Comparison of ENCODE assay signal across 8 cellular contexts in the genomic region with DNA sequence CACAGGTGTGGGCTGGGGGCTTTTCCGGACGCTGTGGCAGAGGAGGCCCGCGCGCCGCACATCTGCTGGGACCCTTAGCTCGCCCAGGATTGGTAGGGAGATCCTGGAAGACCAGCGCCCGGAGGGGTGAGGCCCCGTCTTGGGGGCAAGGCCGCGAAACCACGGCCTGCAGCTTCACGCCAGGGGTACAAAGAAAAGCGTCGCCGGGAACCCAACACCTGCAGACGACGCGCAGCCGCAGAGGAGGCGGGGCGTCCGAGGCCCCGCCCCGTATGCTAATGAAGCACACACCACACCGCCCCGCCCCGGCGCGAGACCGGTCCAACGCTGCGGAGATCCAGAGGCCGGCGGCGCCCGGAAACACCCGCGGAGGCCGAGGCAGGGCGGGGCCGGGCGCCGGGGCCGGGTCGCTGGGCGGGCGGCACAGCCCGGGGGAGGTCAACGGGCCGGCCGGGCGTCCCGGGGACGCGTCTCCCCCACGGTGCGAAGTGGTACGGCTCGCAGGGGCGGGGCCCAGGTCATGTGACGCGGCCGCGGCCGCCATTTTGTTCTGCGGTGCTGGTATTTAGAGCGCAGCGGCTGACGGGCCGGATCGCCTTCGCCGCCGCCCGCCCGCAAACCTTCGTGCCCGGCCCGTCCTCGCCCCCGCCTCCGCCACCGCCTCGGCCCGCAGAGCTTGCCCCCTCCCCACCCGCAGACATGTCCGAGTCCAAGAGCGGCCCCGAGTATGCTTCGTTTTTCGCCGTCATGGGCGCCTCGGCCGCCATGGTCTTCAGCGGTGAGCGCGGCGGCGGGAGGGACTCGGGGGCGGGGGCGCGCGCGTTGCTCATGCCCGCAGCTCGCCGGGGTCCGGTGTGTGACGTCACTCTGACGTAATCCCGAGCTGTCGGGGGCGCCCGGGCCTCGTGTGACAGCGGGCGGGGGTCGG. TPM values are rescaled to one million over a fixed set of nuclear protein-coding genes. Genes with fewer than 3 reads are reported as not detected.
DNase-seq lines count a peak whose midpoint lies in the region; ATAC-seq and TF ChIP-seq lines count a peak whose summit lies in the region.

A gene (plus strand): TSS at position 548 of the 928 bp plus-strand sequence. CDS start 152 bp downstream, at position 700.

- TF ChIP-seq POLR2A in right lobe of liver (IDR thresholded peaks at IDR 0.05) = peak; percentile 90

- H3K27ac ChIP-seq in C4-2B (peak within 1 kb of the TSS; percentile 95), right lobe of liver (peak within 1 kb of the TSS; percentile 92 to 94 (median 93))

- H3K9me3 ChIP-seq in right lobe of liver = no peaks in the 10 kb centered on the region

- DNase-seq in NCI-H748 (lab: John Stamatoyannopoulos, UW; ENCODE audit: unreplicated experiment) = peak; percentile 92
- DNase-seq in activated CD4-positive, alpha-beta T cell treated with anti-CD3 and anti-CD28 coated beads, Interleukin-2, amount 50 U/mL, for 4 hours = peak; percentile 84 to 85
- DNase-seq in dermis microvascular lymphatic vessel endothelial cell (ENCODE audit: low read depth in 2 of 2) = peak; percentile 72 to 87
- peak; percentile 95 to 96 (median 95) for DNase-seq in right lobe of liver
- DNase-seq in stimulated activated CD4-positive, alpha-beta T cell treated with anti-CD3 and anti-CD28 coated beads, Interleukin-4, amount 100 ng/mL, for 24 hours = peak; percentile 89

- H3K27me3 ChIP-seq in right lobe of liver = no peaks in the 10 kb centered on the region

- peak; percentile 61 for ATAC-seq in GM19395 (IDR thresholded peaks at IDR 0.05; ENCODE audit: unreplicated experiment)
- peak; percentile 77 for ATAC-seq in HG03521 (IDR thresholded peaks at IDR 0.05; ENCODE audit: unreplicated experiment)
- peak; percentile 78 to 89 (median 85) for ATAC-seq in right lobe of liver

- intact Hi-C loops in right lobe of liver (cut with DNase I) = no loop called here

- WGBS in right lobe of liver (ENCODE audit: insufficient coverage, low coverage, low lambda C conversion rate, missing lambda C conversion rate) = under 1% methylated on average over 23 of the region's 122 CpGs

- H3K4me1 ChIP-seq in right lobe of liver = peaks cover 0 to 38% (median 20%) of the 10 kb centered on the region in 4 donors

- TF ChIP-seq CTCF in C4-2B (conservative IDR thresholded peaks at IDR 0.05) (no peak), right lobe of liver (IDR thresholded peaks at IDR 0.05) (no peak)

- peak within 1 kb of the TSS; percentile 78 to 82 (median 81) for H3K4me3 ChIP-seq in right lobe of liver

- no peaks in the 10 kb centered on the region for H3K36me3 ChIP-seq in right lobe of liver

RNA-seq across cellular contexts. Expression of the gene that starts here (rescaled TPM):
- 5.5 and 16.6 TPM in 2 replicates for total RNA-seq in dermis microvascular lymphatic vessel endothelial cell
- 100 to 1,000 TPM in 1 of 6 experiments, 10 to 100 TPM in 5; 71.5 to 100 (median 79.4) TPM for total RNA-seq in right lobe of liver

Comparison
In these comparisons a context has a peak if more than half of its experiments do, and no peak if none do; other contexts are left out.
1. Peak in every context shown above with its lines: DNase-seq, ATAC-seq, H3K4me3 ChIP-seq and H3K27ac ChIP-seq.